Comparison of ENCODE assay signal across 28 cellular contexts in genomic region chr1:231592809-231593208, GRCh38.
"Had no signal": no experiment of that assay in that cellular context is flagged by ENCODE, and none has a peak within 500 bp of the region (broad histone marks: within the 10 kb centered on the region; RNA-seq: fewer than 3 reads in every experiment).

No MANE protein-coding gene starts in this region.

- ATAC-seq: natural killer cell; psoas muscle; right cardiac atrium; sciatic nerve; stimulated activated memory B cell treated with anti-CD40 and anti-IgM and Interleukin-4, amounts not matched to agents 10 μg/mL and 1 μg/mL and 100 μg/mL, for 72 hours; stimulated activated naive CD8-positive, alpha-beta T cell treated with anti-CD3 and anti-CD28 coated beads, Interleukin-15, amount 100 ng/mL, for 72 hours; stimulated activated naive CD8-positive, alpha-beta T cell treated with anti-CD3 and anti-CD28 coated beads, Interleukin-15, Interleukin-2, amounts not matched to agents 100 U/mL and 50 U/mL, for 24 hours; upper lobe of right lung had no signal

- H3K27ac ChIP-seq: neural progenitor cell, ovary, parathyroid adenoma, psoas muscle, skin epidermis, spleen, suprapubic skin, testis, tibial artery, transverse colon, upper lobe of right lung, uterus had no signal

- H3K79me2 ChIP-seq: parathyroid adenoma had no signal

- H3K9ac ChIP-seq: neural progenitor cell, parathyroid adenoma had no signal

- H3K9me3 ChIP-seq: ovary, psoas muscle, spleen, suprapubic skin, testis, tibial artery, transverse colon, upper lobe of right lung, uterus had no signal

- H3K27me3 ChIP-seq: neural progenitor cell, ovary, spleen, suprapubic skin, testis, tibial artery, transverse colon, upper lobe of right lung, uterus had no signal

- H2AFZ ChIP-seq: neural progenitor cell, parathyroid adenoma had no signal

- H3K36me3 ChIP-seq: neural progenitor cell, ovary, spleen, suprapubic skin, tibial artery, transverse colon, upper lobe of right lung, uterus had no signal

- DNase-seq: natural killer cell; occipital lobe; ovary; posterior cingulate gyrus; psoas muscle; right cardiac atrium; spleen; stimulated activated CD4-positive, alpha-beta T cell treated with anti-CD3 and anti-CD28 coated beads, Interleukin-12 subunit alpha, Interleukin-12 subunit beta, amount 100 ng/mL, for 4 hours; stimulated activated CD4-positive, alpha-beta T cell treated with anti-CD3 and anti-CD28 coated beads, Interleukin-1b, Interleukin-23, amount 100 ng/mL, for 48 hours; stimulated activated CD4-positive, alpha-beta T cell treated with anti-CD3 and anti-CD28 coated beads, Interleukin-4, amount 100 ng/mL, for 1 hour; stimulated activated CD4-positive, alpha-beta T cell treated with anti-CD3 and anti-CD28 coated beads, Interleukin-4, amount 100 ng/mL, for 4 hours; stimulated activated CD8-positive, alpha-beta memory T cell treated with anti-CD3 and anti-CD28 coated beads, Interleukin-4, amount 100 ng/mL, for 48 hours; stimulated activated naive CD4-positive, alpha-beta T cell; stimulated activated naive CD8-positive, alpha-beta T cell treated with anti-CD3 and anti-CD28 coated beads, Interleukin-15, amount 100 ng/mL, for 72 hours; stimulated activated naive CD8-positive, alpha-beta T cell treated with anti-CD3 and anti-CD28 coated beads, Interleukin-15, Interleukin-2, amounts not matched to agents 100 U/mL and 50 U/mL, for 24 hours; substantia nigra; testis; tibial artery; transverse colon; upper lobe of right lung; uterus had no signal

- H3K4me3 ChIP-seq: neural progenitor cell, ovary, psoas muscle, skin epidermis, smooth muscle cell, spleen, suprapubic skin, testis, tibial artery, transverse colon, upper lobe of right lung, uterus had no signal

- H3K4me1 ChIP-seq: parathyroid adenoma, psoas muscle, testis, tibial artery, upper lobe of right lung, uterus had no signal

- H3K4me2 ChIP-seq: neural progenitor cell, smooth muscle cell had no signal
